9 cellular contexts compared by ENCODE assay signal in genomic region chr14:21072102-21072501, GRCh38. TPM values are rescaled to one million over a fixed set of nuclear protein-coding genes. Genes with fewer than 3 reads are reported as not detected.
A peak's percentile ranks its signal among the peaks of the same experiment; 100 is the strongest.
DNase-seq lines count a peak whose midpoint lies in the region; ATAC-seq and TF ChIP-seq lines count a peak whose summit lies in the region.
"Had no signal": no experiment of that assay in that cellular context is flagged by ENCODE, and none has a peak within 500 bp of the region (broad histone marks: within the 10 kb centered on the region; RNA-seq: fewer than 3 reads in every experiment).

No MANE protein-coding gene starts in this region.

- H3K4me1 Mint-ChIP-seq in WTC11 (peaks cover 29% of the 10 kb centered on the region), glutamatergic neuron (ENCODE audit: low read depth, unreplicated experiment) (peaks cover 18% of the 10 kb centered on the region)

- H3K27me3 ChIP-seq in rectal smooth muscle tissue (ENCODE audit: control insufficient read depth, insufficient read depth, low read length): no peaks in the 10 kb centered on the region

- H3K36me3 Mint-ChIP-seq in WTC11 (peaks cover 33% of the 10 kb centered on the region), glutamatergic neuron (ENCODE audit: unreplicated experiment) (peaks cover 14% of the 10 kb centered on the region)

- no peak for ATAC-seq in WTC11

- H3K9me3 Mint-ChIP-seq in WTC11: no peaks in the 10 kb centered on the region
- H3K9me3 Mint-ChIP-seq in glutamatergic neuron (ENCODE audit: unreplicated experiment): peaks cover 19% of the 10 kb centered on the region

- peaks cover 32% of the 10 kb centered on the region for H3K36me3 ChIP-seq in rectal smooth muscle tissue (ENCODE audit: control insufficient read depth, insufficient read depth, low read length)

- H3K9ac ChIP-seq in rectal smooth muscle tissue (ENCODE audit: low read length): no peak overlapping the region

- DNase-seq in NCI-H2227 (lab: John Stamatoyannopoulos, UW; ENCODE audit: unreplicated experiment) (peak; percentile 24), NCI-H2227 treated with DMSO at 0.1 percent for 48 hours (lab: John Stamatoyannopoulos, UW) (no peak), WTC11 (ENCODE audit: low spot score) (no peak), glutamatergic neuron (no peak), ureter (ENCODE audit: low spot score) (no peak), dermis blood vessel endothelial cell (no peak), COLO668 (lab: John Stamatoyannopoulos, UW; ENCODE audit: unreplicated experiment) (no peak)

- H3K4me1 ChIP-seq in rectal smooth muscle tissue (ENCODE audit: control insufficient read depth, insufficient read depth, low read length): peaks cover 26% of the 10 kb centered on the region

- H3K27ac ChIP-seq in rectal smooth muscle tissue (ENCODE audit: low read depth, low read length): peak overlapping the region; percentile 88
- H3K27ac ChIP-seq: C4-2B had no signal

- CTCF ChIA-PET in WTC11 (lab: Charles Lee): interaction anchor here (0.6 to 4.6 kb wide), 27 partner anchors 9 to 1694 kb away, joined by 3 to 165 read pairs (median 10); partner anchors contain the start of genes RNASE4, SLC39A2, TMEM253 and ZNF219

- H3K27ac Mint-ChIP-seq in WTC11 (peak overlapping the region; percentile 80), glutamatergic neuron (ENCODE audit: unreplicated experiment) (peak overlapping the region; percentile 78)

- peak overlapping the region; percentile 94 for H3K4me3 ChIP-seq in rectal smooth muscle tissue (ENCODE audit: low read length)

- H3K4me3 Mint-ChIP-seq in WTC11: peak overlapping the region; percentile 89
- peak overlapping the region; percentile 87 for H3K4me3 Mint-ChIP-seq in glutamatergic neuron (ENCODE audit: unreplicated experiment)

- H3K27me3 Mint-ChIP-seq in WTC11 (ENCODE audit: low read depth): peaks cover 4% of the 10 kb centered on the region; the same call in 1 of the 2 replicates
- H3K27me3 Mint-ChIP-seq in glutamatergic neuron (ENCODE audit: unreplicated experiment): peaks cover 23% of the 10 kb centered on the region

- TF ChIP-seq CTCF in WTC11 (IDR thresholded peaks at IDR 0.05) (no peak), glutamatergic neuron (IDR thresholded peaks at IDR 0.05; ENCODE audit: partially characterized antibody, unreplicated experiment) (no peak)

- POLR2A ChIA-PET in WTC11 (lab: Charles Lee): interaction anchor here (0.6 to 3.0 kb wide), 12 partner anchors 12 to 729 kb away, joined by 3 to 74 read pairs (median 7); partner anchors contain the start of genes PARP2 and TMEM253

TF ChIP-seq in WTC11, 78 proteins besides CTCF, POLR2A, EP300 and RAD21:
- TF ChIP-seq, protein P1, sequence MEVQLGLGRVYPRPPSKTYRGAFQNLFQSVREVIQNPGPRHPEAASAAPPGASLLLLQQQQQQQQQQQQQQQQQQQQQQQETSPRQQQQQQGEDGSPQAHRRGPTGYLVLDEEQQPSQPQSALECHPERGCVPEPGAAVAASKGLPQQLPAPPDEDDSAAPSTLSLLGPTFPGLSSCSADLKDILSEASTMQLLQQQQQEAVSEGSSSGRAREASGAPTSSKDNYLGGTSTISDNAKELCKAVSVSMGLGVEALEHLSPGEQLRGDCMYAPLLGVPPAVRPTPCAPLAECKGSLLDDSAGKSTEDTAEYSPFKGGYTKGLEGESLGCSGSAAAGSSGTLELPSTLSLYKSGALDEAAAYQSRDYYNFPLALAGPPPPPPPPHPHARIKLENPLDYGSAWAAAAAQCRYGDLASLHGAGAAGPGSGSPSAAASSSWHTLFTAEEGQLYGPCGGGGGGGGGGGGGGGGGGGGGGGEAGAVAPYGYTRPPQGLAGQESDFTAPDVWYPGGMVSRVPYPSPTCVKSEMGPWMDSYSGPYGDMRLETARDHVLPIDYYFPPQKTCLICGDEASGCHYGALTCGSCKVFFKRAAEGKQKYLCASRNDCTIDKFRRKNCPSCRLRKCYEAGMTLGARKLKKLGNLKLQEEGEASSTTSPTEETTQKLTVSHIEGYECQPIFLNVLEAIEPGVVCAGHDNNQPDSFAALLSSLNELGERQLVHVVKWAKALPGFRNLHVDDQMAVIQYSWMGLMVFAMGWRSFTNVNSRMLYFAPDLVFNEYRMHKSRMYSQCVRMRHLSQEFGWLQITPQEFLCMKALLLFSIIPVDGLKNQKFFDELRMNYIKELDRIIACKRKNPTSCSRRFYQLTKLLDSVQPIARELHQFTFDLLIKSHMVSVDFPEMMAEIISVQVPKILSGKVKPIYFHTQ (CRISPR knock-in tag; IDR thresholded peaks at IDR 0.05): no peak
TF ChIP-seq in WTC11: peak in this region for 0.

RNA-seq across cellular contexts. Expression of gene ARHGEF40, which starts 2.0 kb away (rescaled TPM):
- total RNA-seq in WTC11 (2021): 58.6 to 74.2 TPM (median 58.8 TPM) in 3 replicates
- 42.4 TPM for total RNA-seq in glutamatergic neuron (ENCODE audit: unreplicated experiment)
- total RNA-seq in ureter: 41.2 TPM
- total RNA-seq in dermis blood vessel endothelial cell: 6.2 and 7.3 TPM in 2 replicates

RNA-seq across cellular contexts. Expression of gene RNASE8, which starts 14.5 kb away (rescaled TPM):
- total RNA-seq in WTC11 (2021) (not detected in 3 replicates), glutamatergic neuron (ENCODE audit: unreplicated experiment) (not detected), ureter (not detected), dermis blood vessel endothelial cell (not detected in 2 replicates)

RNA-seq across cellular contexts. Expression of gene ZNF219, which starts 26.4 kb away (rescaled TPM):
- total RNA-seq in WTC11 (2021) (149 to 154 TPM (median 149 TPM) in 3 replicates), glutamatergic neuron (ENCODE audit: unreplicated experiment) (103 TPM), ureter (47.2 TPM), dermis blood vessel endothelial cell (5.1 and 7.0 TPM in 2 replicates)

RNA-seq across cellular contexts. Expression of gene TMEM253, which starts 28.8 kb away (rescaled TPM):
- 1.7 to 2.2 TPM (median 1.9 TPM) in 3 replicates for total RNA-seq in WTC11 (2021)
- total RNA-seq in glutamatergic neuron (ENCODE audit: unreplicated experiment): 0.64 TPM
- total RNA-seq in ureter: 1.6 TPM
- 0.19 TPM in 1 of 2 replicates, not detected in the other for total RNA-seq in dermis blood vessel endothelial cell

RNA-seq across cellular contexts. Expression of gene RNASE7, which starts 29.9 kb away (rescaled TPM):
- not detected in 3 replicates for total RNA-seq in WTC11 (2021)
- not detected for total RNA-seq in glutamatergic neuron (ENCODE audit: unreplicated experiment)
- total RNA-seq in ureter: 0.94 TPM
- not detected in 2 replicates for total RNA-seq in dermis blood vessel endothelial cell
